In the genomic region with DNA sequence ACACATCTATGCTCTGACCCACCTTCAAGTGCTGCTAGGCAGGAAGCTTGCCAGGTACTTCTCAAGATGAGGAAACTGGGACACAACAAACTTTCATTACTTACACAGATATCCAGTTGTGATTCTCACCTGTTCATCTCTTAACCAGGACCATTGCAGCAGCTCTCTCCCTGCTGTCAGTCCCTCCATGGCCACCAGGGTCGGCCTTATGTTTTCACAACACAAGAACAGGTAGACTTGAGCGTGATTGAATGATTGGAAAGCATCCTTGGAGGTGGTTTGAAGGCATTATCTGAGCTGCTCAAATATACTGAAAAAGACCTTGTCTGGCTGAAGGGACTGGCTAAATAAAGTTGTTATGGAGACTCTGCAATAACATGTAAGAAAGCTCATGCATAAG, we compare ENCODE assay signal across 17 cellular contexts.
A peak's percentile ranks its signal among the peaks of the same experiment; 100 is the strongest.
DNase-seq lines count a peak whose midpoint lies in the region; ATAC-seq and TF ChIP-seq lines count a peak whose summit lies in the region.
"Had no signal": no experiment of that assay in that cellular context is flagged by ENCODE, and none has a peak within 500 bp of the region (broad histone marks: within the 10 kb centered on the region; RNA-seq: fewer than 3 reads in every experiment).

No MANE protein-coding gene starts in this region.

- H3K9me3 ChIP-seq in AG04450 (ENCODE audit: control insufficient read depth, insufficient read depth, low read length) (no peaks in the 10 kb centered on the region), body of pancreas (no peaks in the 10 kb centered on the region)
- H3K9me3 ChIP-seq: BLaER1 treated with 17β-estradiol and CSF1 and Interleukin-3, amounts not matched to agents 10 nM and 100 nM; right lobe of liver had no signal

- no peak for TF ChIP-seq POLR2A in body of pancreas (IDR thresholded peaks at IDR 0.05)

- DNase-seq in AG04450 (ENCODE audit: low read depth, low spot score) = no peak
- DNase-seq in activated CD8-positive, alpha-beta T cell treated with anti-CD3 and anti-CD28 coated beads, Interleukin-2, amount 10 ng/mL, durations not matched to agents 7 days and 5 days = no peak
- DNase-seq in glutamatergic neuron = no peak
- no peak for DNase-seq in occipital lobe (lab: John Stamatoyannopoulos, UW)
- no peak for DNase-seq in body of pancreas
- DNase-seq in activated effector memory CD4-positive, alpha-beta T cell treated with Interleukin-2 at 50 U/mL for 16 hours = no peak
- DNase-seq in NCI-H2227 (lab: John Stamatoyannopoulos, UW; ENCODE audit: unreplicated experiment) = no peak
- DNase-seq: activated T-cell treated with anti-CD3 and anti-CD28 coated beads, Interleukin-2, amount 50 U/mL, for 48 hours; effector CD8-positive, alpha-beta T cell; natural killer cell; NCI-H1694 treated with DMSO at 0.1 percent for 48 hours; NCI-H510A treated with DMSO at 0.1 percent for 48 hours; right lobe of liver; stimulated activated CD4-positive, alpha-beta T cell treated with anti-CD3 and anti-CD28 coated beads, Interleukin-4, amount 100 ng/mL, for 1 hour; T-helper 2 cell had no signal

- H3K27ac Mint-ChIP-seq in activated CD8-positive, alpha-beta T cell treated with anti-CD3 and anti-CD28 coated beads, Interleukin-2, amount 10 ng/mL, durations not matched to agents 7 days and 5 days = peak overlapping the region; percentile 40
- H3K27ac Mint-ChIP-seq in glutamatergic neuron (ENCODE audit: unreplicated experiment) = no peak overlapping the region

- TF ChIP-seq CTCF in AG04450 (IDR thresholded peaks at IDR 0.05; ENCODE audit: low read depth, low read length) (0 out of 2 replicates have a peak, but pooled peaks have one; percentile 24), GM12875 (IDR thresholded peaks at IDR 0.05; ENCODE audit: borderline replicate concordance, insufficient read depth, low read depth, low read length) (peak; percentile 34), glutamatergic neuron (IDR thresholded peaks at IDR 0.05; ENCODE audit: partially characterized antibody, unreplicated experiment) (peak; percentile 41), body of pancreas (IDR thresholded peaks at IDR 0.05) (no peak)

- 38 to 47% methylated on average over 2 of the region's 2 CpGs for WGBS in body of pancreas, 2 donors

- no peaks in the 10 kb centered on the region for H3K27me3 Mint-ChIP-seq in activated CD8-positive, alpha-beta T cell treated with anti-CD3 and anti-CD28 coated beads, Interleukin-2, amount 10 ng/mL, durations not matched to agents 7 days and 5 days (ENCODE audit: low read depth)
- no peaks in the 10 kb centered on the region for H3K27me3 Mint-ChIP-seq in glutamatergic neuron (ENCODE audit: unreplicated experiment)

- CTCF ChIA-PET in AG04450 (lab: Charles Lee) = interaction anchor here (0.6 to 2.0 kb wide), 5 partner anchors 16 to 678 kb away, joined by 3 to 8 read pairs (median 3); no protein-coding TSS in a partner anchor
- CTCF ChIA-PET in activated CD8-positive, alpha-beta T cell treated with anti-CD3 and anti-CD28 coated beads, Interleukin-2, amount 10 ng/mL, durations not matched to agents 7 days and 5 days (lab: Charles Lee) = interaction anchor here (0.6 to 1.9 kb wide), 10 partner anchors 9 to 1321 kb away, joined by 3 to 5 read pairs (median 4); no protein-coding TSS in a partner anchor

- no peaks in the 10 kb centered on the region for H3K4me1 ChIP-seq in body of pancreas
- H3K4me1 ChIP-seq: BLaER1 treated with 17β-estradiol and CSF1 and Interleukin-3, amounts not matched to agents 10 nM and 100 nM; right lobe of liver had no signal

- intact Hi-C loops in body of pancreas (cut with DNase I) = no loop called here

- no peak overlapping the region for H3K27ac ChIP-seq in AG04450 (ENCODE audit: low read depth, low read length)
- H3K27ac ChIP-seq in body of pancreas = no peak overlapping the region
- H3K27ac ChIP-seq: BLaER1 treated with 17β-estradiol and CSF1 and Interleukin-3, amounts not matched to agents 10 nM and 100 nM; right lobe of liver had no signal

- H3K4me3 Mint-ChIP-seq in activated CD8-positive, alpha-beta T cell treated with anti-CD3 and anti-CD28 coated beads, Interleukin-2, amount 10 ng/mL, durations not matched to agents 7 days and 5 days = no peak overlapping the region
- no peak overlapping the region for H3K4me3 Mint-ChIP-seq in glutamatergic neuron (ENCODE audit: unreplicated experiment)
- H3K4me3 Mint-ChIP-seq: natural killer cell had no signal

- ATAC-seq in activated CD8-positive, alpha-beta T cell treated with anti-CD3 and anti-CD28 coated beads, Interleukin-2, amount 10 ng/mL, durations not matched to agents 7 days and 5 days = peak; percentile 36
- no peak for ATAC-seq in body of pancreas
- ATAC-seq: natural killer cell had no signal

- no peak overlapping the region for H3K4me3 ChIP-seq in AG04450 (ENCODE audit: low read depth, low read length)
- no peak overlapping the region for H3K4me3 ChIP-seq in GM12875 (ENCODE audit: low read depth, low read length)
- no peak overlapping the region for H3K4me3 ChIP-seq in body of pancreas
- H3K4me3 ChIP-seq: BLaER1 treated with 17β-estradiol and CSF1 and Interleukin-3, amounts not matched to agents 10 nM and 100 nM; right lobe of liver had no signal

- POLR2A ChIA-PET in AG04450 (lab: Yijun Ruan, JAX) = no interaction called here
- POLR2A ChIA-PET in activated CD8-positive, alpha-beta T cell treated with anti-CD3 and anti-CD28 coated beads, Interleukin-2, amount 10 ng/mL, durations not matched to agents 7 days and 5 days (lab: Charles Lee) = no interaction called here

- H3K27me3 ChIP-seq in AG04450 (ENCODE audit: control insufficient read depth, insufficient read depth, low read length) (no peaks in the 10 kb centered on the region), body of pancreas (no peaks in the 10 kb centered on the region)
- H3K27me3 ChIP-seq: BLaER1 treated with 17β-estradiol and CSF1 and Interleukin-3, amounts not matched to agents 10 nM and 100 nM; right lobe of liver had no signal

- peaks cover 23% of the 10 kb centered on the region for H3K36me3 Mint-ChIP-seq in activated CD8-positive, alpha-beta T cell treated with anti-CD3 and anti-CD28 coated beads, Interleukin-2, amount 10 ng/mL, durations not matched to agents 7 days and 5 days (ENCODE audit: low read depth)
- H3K36me3 Mint-ChIP-seq in glutamatergic neuron (ENCODE audit: unreplicated experiment) = no peaks in the 10 kb centered on the region

- no peaks in the 10 kb centered on the region for H3K4me1 Mint-ChIP-seq in activated CD8-positive, alpha-beta T cell treated with anti-CD3 and anti-CD28 coated beads, Interleukin-2, amount 10 ng/mL, durations not matched to agents 7 days and 5 days (ENCODE audit: low read depth)
- no peaks in the 10 kb centered on the region for H3K4me1 Mint-ChIP-seq in glutamatergic neuron (ENCODE audit: low read depth, unreplicated experiment)
- H3K4me1 Mint-ChIP-seq: natural killer cell had no signal

- peaks cover 9 to 12% of the 10 kb centered on the region in 2 donors for H3K36me3 ChIP-seq in body of pancreas (replicated peaks in 1 of 2; ENCODE audit: insufficient read depth in 1 of 2, low read depth in 2 of 2)

- no peaks in the 10 kb centered on the region for H3K9me3 Mint-ChIP-seq in activated CD8-positive, alpha-beta T cell treated with anti-CD3 and anti-CD28 coated beads, Interleukin-2, amount 10 ng/mL, durations not matched to agents 7 days and 5 days (ENCODE audit: insufficient read depth)
- no peaks in the 10 kb centered on the region for H3K9me3 Mint-ChIP-seq in glutamatergic neuron (ENCODE audit: unreplicated experiment)
- H3K9me3 Mint-ChIP-seq: natural killer cell had no signal

Comparison
In these comparisons a context has a peak if more than half of its experiments do, and no peak if none do; other contexts are left out.
1. CTCF ChIP-seq: peak in AG04450 (single experiment), GM12875 (single experiment) and glutamatergic neuron (single experiment); none in body of pancreas (0 of 7).